8 cellular contexts compared by ENCODE assay signal in genomic region chr2:73984203-73984921, GRCh38. TPM values are rescaled to one million over a fixed set of nuclear protein-coding genes. Genes with fewer than 3 reads are reported as not detected.
DNase-seq lines count a peak whose midpoint lies in the region; ATAC-seq, FAIRE-seq and TF ChIP-seq lines count a peak whose summit lies in the region.

TSS of gene TET3 (plus strand) at chr2:73984910. CDS start at chr2:73986404, 1,494 bp downstream.

- peaks cover 38% of the 10 kb centered on the region for H3K79me2 ChIP-seq in HepG2 (ENCODE audit: insufficient read depth, low read length)

- no peak; a peak in 3 of 4 replicates for TF ChIP-seq POLR2A in HepG2 (IDR thresholded peaks at IDR 0.05; ENCODE audit: insufficient read depth in 1 of 2, low read depth in 2 of 2, low read length in 2 of 2)

- H3K4me3 ChIP-seq in bronchial epithelial cell (ENCODE audit: low read depth, low read length) (peak within 1 kb of the TSS; percentile 72), HepG2 (replicated peaks in 1 of 3; ENCODE audit: insufficient read depth in 1 of 3, low read depth in 2 of 3, low read length in 3 of 3) (peak within 1 kb of the TSS; percentile 67 to 80 (median 76))

- POLR2A ChIA-PET in T-cell (lab: Charles Lee): no interaction called here
- POLR2A ChIA-PET in HepG2 (lab: Yijun Ruan, JAX): interaction anchor here (0.9 to 1.0 kb wide), 2 partner anchors 141 to 156 kb away, joined by 3 read pairs; partner anchors contain the start of gene STAMBP

- H3K27me3 ChIP-seq in bronchial epithelial cell (ENCODE audit: control insufficient read depth, insufficient read depth, low read length) (no peaks in the 10 kb centered on the region), HepG2 (ENCODE audit: control insufficient read depth in 1 of 2, insufficient read depth in 2 of 2, low read length in 2 of 2) (peaks cover 0 to 31% of the 10 kb centered on the region in 2 experiments; a peak in 1 of 5 replicates)

- H3K36me3 ChIP-seq in bronchial epithelial cell (ENCODE audit: control insufficient read depth, insufficient read depth, low read length): peaks cover 4% of the 10 kb centered on the region
- H3K36me3 ChIP-seq in HepG2 (replicated peaks in 1 of 2; ENCODE audit: control insufficient read depth in 1 of 2, insufficient read depth in 2 of 2, low read length in 2 of 2): peaks cover under 1 to 8% of the 10 kb centered on the region in 2 experiments; a peak in 4 of 5 replicates

- H3K9me3 Mint-ChIP-seq in T-cell: no peaks in the 10 kb centered on the region

- H3K4me1 Mint-ChIP-seq in T-cell: peaks cover 77 to 79% (median 79%) of the 10 kb centered on the region in 3 donors

- peaks cover 85% of the 10 kb centered on the region for H3K4me1 ChIP-seq in HepG2 (ENCODE audit: insufficient read depth, low read length)

- H3K27ac Mint-ChIP-seq in T-cell: peak within 1 kb of the TSS; percentile 89 to 92

- H3K27me3 Mint-ChIP-seq in T-cell: no peaks in the 10 kb centered on the region

- TF ChIP-seq EP300 in HepG2 (IDR thresholded peaks at IDR 0.05; ENCODE audit: low read depth in 2 of 2, low read length in 2 of 2): no peak
- no peak for TF ChIP-seq EP300 in HepG2 (CRISPR knock-in tag; IDR thresholded peaks at IDR 0.05; ENCODE audit: borderline replicate concordance)

- in situ Hi-C loops in HepG2 (cut with HindIII; ENCODE audit: extremely low pct_ligation_motif_present, low pct_unique_long_range_greater_than_20kb): no loop called here

- peaks cover 6% of the 10 kb centered on the region for H3K36me3 Mint-ChIP-seq in T-cell

- CTCF ChIA-PET in T-cell (lab: Charles Lee): no interaction called here
- CTCF ChIA-PET in HepG2 (lab: Yijun Ruan, JAX; ENCODE audit: low intra/inter-chr PET ratio, low total read pairs): no interaction called here

- no peak for TF ChIP-seq CTCF in bronchial epithelial cell (IDR thresholded peaks at IDR 0.05; ENCODE audit: insufficient read depth, low read length, severe bottlenecking)
- TF ChIP-seq CTCF in HepG2 (CRISPR knock-in tag; IDR thresholded peaks at IDR 0.05): 0 out of 2 replicates have a peak, but pooled peaks have one; percentile 3

- peak within 1 kb of the TSS; percentile 80 for H3K27ac ChIP-seq in HepG2 (ENCODE audit: extremely low read length, insufficient read depth, low read length)

- ATAC-seq in HG02973 (IDR thresholded peaks at IDR 0.05; ENCODE audit: unreplicated experiment): peak; percentile 30
- ATAC-seq in T-cell (replicated peaks in 1 of 4): peak; percentile 64 to 69 (median 68)
- ATAC-seq in HepG2: peak; percentile 32

- no peak within 1 kb of the TSS for H2AFZ ChIP-seq in HepG2 (ENCODE audit: low read length)

- DNase-seq in NK-92 treated with Interleukin-12 subunit alpha and Interleukin-12 subunit beta, amount 100 ng/mL, for 24 hours (lab: John Stamatoyannopoulos, UW): peak; percentile 51
- DNase-seq in NK-92 (lab: John Stamatoyannopoulos, UW; ENCODE audit: unreplicated experiment) (no peak), T-cell (peak in 24 of 34 experiments; percentile 21 to 76 (median 66)), bronchial epithelial cell (ENCODE audit: low read depth) (no peak), HepG2 (ENCODE audit: low spot score) (no peak), pons (ENCODE audit: low spot score) (no peak)
- DNase-seq in stimulated activated CD8-positive, alpha-beta memory T cell treated with anti-CD3 and anti-CD28 coated beads, Interleukin-4, amount 100 ng/mL, for 48 hours: peak; percentile 73

- H3K4me2 ChIP-seq in HepG2 (ENCODE audit: low read depth, low read length): peak within 1 kb of the TSS; percentile 97

- H3K9me3 ChIP-seq in HepG2 (ENCODE audit: low read length): no peaks in the 10 kb centered on the region

- intact Hi-C loops in HepG2 (cut with micrococcal nuclease; ENCODE audit: unreplicated experiment): loop anchor here (5.0 kb wide), 2 partner anchors 57 to 102 kb away; partner anchors contain the start of gene DGUOK

- H3K4me3 Mint-ChIP-seq in T-cell: peak within 1 kb of the TSS; percentile 83 to 88 (median 84)

- FAIRE-seq in bronchial epithelial cell (lab: Jason Lieb, UNC): no peak
- no peak for FAIRE-seq in HepG2 (lab: Jason Lieb, UNC)

- H3K9ac ChIP-seq in HepG2 (ENCODE audit: insufficient read depth, low read depth, low read length): peak within 1 kb of the TSS; percentile 79

- peak; percentile 47 for TF ChIP-seq RAD21 in HepG2 (CRISPR knock-in tag; IDR thresholded peaks at IDR 0.05)

- peaks cover 7% of the 10 kb centered on the region; the same call in 1 of the 2 replicates for H4K20me1 ChIP-seq in HepG2 (ENCODE audit: insufficient read depth, low read length)

- WGBS in HepG2 (ENCODE audit: low lambda C conversion rate): 1% methylated on average over 14 of the region's 85 CpGs

- no TSS peak for BruUV-seq in HepG2 (replicated peaks; lab: Mats Ljungman, UMichigan)

TF ChIP-seq in HepG2, 621 proteins besides CTCF, POLR2A, EP300 and RAD21 (continues in another document):
- 0 out of 3 replicates have a peak, but pooled peaks have one; percentile 30 for TF ChIP-seq MXI1 (IDR thresholded peaks at IDR 0.05; ENCODE audit: borderline replicate concordance, low read depth, low read length)
- peak; percentile 74; the same call in 1 of the 2 replicates for TF ChIP-seq ZNF772 (CRISPR knock-in tag; IDR thresholded peaks at IDR 0.05)
- no peak for TF ChIP-seq HDAC6 (IDR thresholded peaks at IDR 0.05; ENCODE audit: low read depth, low read length)
- no peak for TF ChIP-seq ZFP36 (IDR thresholded peaks at IDR 0.05; ENCODE audit: borderline replicate concordance, low read depth, low read length, partially characterized antibody)
- peak; percentile 90; the same call in 1 of the 2 replicates for TF ChIP-seq FOXC1 (CRISPR knock-in tag; IDR thresholded peaks at IDR 0.05; ENCODE audit: borderline replicate concordance)
- TF ChIP-seq CEBPB (IDR thresholded peaks at IDR 0.05; ENCODE audit: borderline replicate concordance, low read depth, low read length): no peak
- TF ChIP-seq MED13 (CRISPR knock-in tag; IDR thresholded peaks at IDR 0.05): peak; percentile 31; the same call in 1 of the 2 replicates
- TF ChIP-seq, protein P1, sequence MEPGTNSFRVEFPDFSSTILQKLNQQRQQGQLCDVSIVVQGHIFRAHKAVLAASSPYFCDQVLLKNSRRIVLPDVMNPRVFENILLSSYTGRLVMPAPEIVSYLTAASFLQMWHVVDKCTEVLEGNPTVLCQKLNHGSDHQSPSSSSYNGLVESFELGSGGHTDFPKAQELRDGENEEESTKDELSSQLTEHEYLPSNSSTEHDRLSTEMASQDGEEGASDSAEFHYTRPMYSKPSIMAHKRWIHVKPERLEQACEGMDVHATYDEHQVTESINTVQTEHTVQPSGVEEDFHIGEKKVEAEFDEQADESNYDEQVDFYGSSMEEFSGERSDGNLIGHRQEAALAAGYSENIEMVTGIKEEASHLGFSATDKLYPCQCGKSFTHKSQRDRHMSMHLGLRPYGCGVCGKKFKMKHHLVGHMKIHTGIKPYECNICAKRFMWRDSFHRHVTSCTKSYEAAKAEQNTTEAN (CRISPR knock-in tag; conservative IDR thresholded peaks at IDR 0.05): peak; percentile 58
- TF ChIP-seq HMG20B (CRISPR knock-in tag; conservative IDR thresholded peaks at IDR 0.05): no peak
- peak; percentile 85 for TF ChIP-seq ARNT2 (CRISPR knock-in tag; IDR thresholded peaks at IDR 0.05; ENCODE audit: low read depth)
- 0 out of 2 replicates have a peak, but pooled peaks have one; percentile 34 for TF ChIP-seq ZNF773 (CRISPR knock-in tag; IDR thresholded peaks at IDR 0.05; ENCODE audit: borderline replicate concordance)
- 0 out of 2 replicates have a peak, but pooled peaks have one; percentile 36 for TF ChIP-seq THAP11 (CRISPR knock-in tag; IDR thresholded peaks at IDR 0.05)
- 0 out of 2 replicates have a peak, but pooled peaks have one; percentile 18 for TF ChIP-seq ZNF570 (CRISPR knock-in tag; IDR thresholded peaks at IDR 0.05; ENCODE audit: borderline replicate concordance)
- TF ChIP-seq ZFP62 (CRISPR knock-in tag; IDR thresholded peaks at IDR 0.05): no peak

RNA-seq across cellular contexts. Expression of gene TET3, which starts in this region (rescaled TPM):
- total RNA-seq in T-cell: 10 to 100 TPM; 22.5 to 32.2 (median 26.8) TPM
- total RNA-seq in bronchial epithelial cell: 5.3 and 9.0 TPM in 2 replicates
- 6.8 TPM in 2 replicates for total RNA-seq in HepG2 (2016; rRNA removed; fragmentation: Illumina TruSeq; extraction: Trizol)
- 0.71 and 1.2 TPM in 2 replicates for total RNA-seq in HepG2 (2016; cell fraction: cytosol; rRNA removed; fragmentation: Illumina TruSeq; extraction: Trizol; ENCODE audit: low read depth)
- total RNA-seq in HepG2 (2016; cell fraction: insoluble cytoplasmic fraction; rRNA removed; fragmentation: Illumina TruSeq; extraction: Trizol): 6.1 and 7.2 TPM in 2 replicates
- total RNA-seq in HepG2 (2016; cell fraction: membrane; rRNA removed; fragmentation: Illumina TruSeq; extraction: Trizol): 2.4 and 2.7 TPM in 2 replicates
- total RNA-seq in HepG2 (2016; cell fraction: nucleus; rRNA removed; fragmentation: Illumina TruSeq; extraction: Trizol): 12.1 and 16.6 TPM in 2 replicates
- polyA plus RNA-seq in HepG2 (2011; rRNA removed): 4.3 and 4.7 TPM in 2 replicates
- 1.7 and 2.0 TPM in 2 replicates for polyA plus RNA-seq in HepG2 (2011; cell fraction: cytosol; rRNA removed)
- polyA plus RNA-seq in HepG2 (2011; cell fraction: nucleus; rRNA removed): 19.7 and 21.9 TPM in 2 replicates
- 6.0 and 7.3 TPM in 2 replicates for polyA plus RNA-seq in HepG2 (2012)
- 0.26 and 0.32 TPM in 2 replicates for polyA plus RNA-seq in HepG2 (2016; cell fraction: cytosol; fragmentation: Illumina TruSeq; extraction: Trizol; ENCODE audit: low read depth)
- 4.5 and 5.7 TPM in 2 replicates for polyA plus RNA-seq in HepG2 (2016; cell fraction: insoluble cytoplasmic fraction; fragmentation: Illumina TruSeq; extraction: Trizol; ENCODE audit: low read depth)
- polyA plus RNA-seq in HepG2 (2016; cell fraction: membrane; fragmentation: Illumina TruSeq; extraction: Trizol; ENCODE audit: low read depth): 0.63 and 0.87 TPM in 2 replicates
- 24.0 and 27.9 TPM in 2 replicates for polyA plus RNA-seq in HepG2 (2016; cell fraction: nucleus; fragmentation: Illumina TruSeq; extraction: Trizol; ENCODE audit: insufficient read depth, low read depth)
- polyA minus RNA-seq in HepG2 (2011; rRNA and poly(A)+ RNA removed; ENCODE audit: low replicate concordance): 7.6 and 10.7 TPM in 2 replicates
- 3.4 and 4.2 TPM in 2 replicates for polyA minus RNA-seq in HepG2 (2011; cell fraction: cytosol; rRNA and poly(A)+ RNA removed)
- 14.0 and 14.5 TPM in 2 replicates for polyA minus RNA-seq in HepG2 (2011; cell fraction: nucleus; rRNA and poly(A)+ RNA removed)

Comparison
In these comparisons a context has a peak if more than half of its experiments do, and no peak if none do; other contexts are left out.
1. DNase-seq: peak in NK-92 treated with Interleukin-12 subunit alpha and Interleukin-12 subunit beta, amount 100 ng/mL, for 24 hours (single experiment), T-cell (24 of 34) and stimulated activated CD8-positive, alpha-beta memory T cell treated with anti-CD3 and anti-CD28 coated beads, Interleukin-4, amount 100 ng/mL, for 48 hours (single experiment); none in NK-92 (single experiment), bronchial epithelial cell (single experiment), HepG2 (single experiment) and pons (single experiment).
2. Peak in every context shown above with its lines, with median percentiles within 50 percentile points of each other: ATAC-seq.